Comparison of ENCODE assay signal across 8 cellular contexts in the genomic region with DNA sequence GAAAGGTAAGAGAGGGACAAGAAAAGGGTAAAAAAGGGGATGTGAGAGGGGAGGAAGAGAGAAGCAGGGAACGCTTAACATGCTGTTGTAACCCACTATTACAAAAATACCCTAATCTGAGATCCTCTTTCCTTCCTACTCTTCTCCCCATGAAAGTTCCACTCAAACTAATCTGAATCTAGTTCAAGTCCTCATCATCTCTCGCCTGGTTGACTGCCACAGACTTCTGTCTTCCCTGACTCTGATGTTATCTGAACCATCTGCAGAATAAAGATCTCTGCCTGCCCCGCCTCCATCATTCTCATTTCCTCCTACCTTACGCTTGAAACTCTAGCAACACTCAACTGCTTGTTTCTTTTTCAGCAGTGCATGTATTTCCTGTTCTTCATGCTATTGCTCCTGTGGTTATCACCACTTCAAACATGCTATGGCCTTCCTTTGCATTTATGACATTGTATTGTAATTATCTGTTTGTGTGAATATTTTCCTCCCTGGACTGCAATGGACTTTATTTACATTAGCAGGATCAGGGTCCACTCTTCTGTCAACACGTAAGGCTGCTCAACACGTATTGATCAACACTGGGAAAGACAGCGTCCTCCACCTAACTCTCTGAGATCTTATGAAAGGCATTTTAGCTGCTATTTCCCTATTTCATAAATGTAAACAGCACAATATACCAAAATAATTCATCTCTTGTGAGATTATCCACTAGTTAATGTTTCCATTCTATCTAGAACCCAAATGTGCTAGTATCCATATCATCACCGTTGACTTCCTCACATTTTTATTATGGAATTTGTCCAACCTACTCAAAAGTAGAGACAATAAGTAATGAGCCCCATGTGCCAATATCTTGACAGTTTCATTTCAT.
DNase-seq lines count a peak whose midpoint lies in the region; ATAC-seq lines count a peak whose summit lies in the region.

No MANE protein-coding gene starts in this region.

- peak overlapping the region; percentile 26 for H3K27ac Mint-ChIP-seq in central memory CD8-positive, alpha-beta T cell (ENCODE audit: low read depth)
- H3K27ac Mint-ChIP-seq in stimulated activated effector memory CD8-positive, alpha-beta T cell treated with anti-CD3 and anti-CD28 coated beads, Interleukin-12 subunit alpha, Interleukin-12 subunit beta, amount 100 ng/mL, for 72 hours = peak overlapping the region; percentile 38

- peaks cover 5% of the 10 kb centered on the region for H3K9me3 Mint-ChIP-seq in central memory CD8-positive, alpha-beta T cell
- peaks cover 4% of the 10 kb centered on the region for H3K9me3 Mint-ChIP-seq in stimulated activated effector memory CD8-positive, alpha-beta T cell treated with anti-CD3 and anti-CD28 coated beads, Interleukin-12 subunit alpha, Interleukin-12 subunit beta, amount 100 ng/mL, for 72 hours

- intact Hi-C loops in posterior vena cava (cut with DNase I) = no loop called here

- peak; percentile 98 for ATAC-seq in GM18508 (IDR thresholded peaks at IDR 0.05; ENCODE audit: insufficient read depth, unreplicated experiment)
- ATAC-seq in HG02938 (IDR thresholded peaks at IDR 0.05; ENCODE audit: unreplicated experiment) = peak; percentile 90
- peak; percentile 98 for ATAC-seq in central memory CD8-positive, alpha-beta T cell (replicated peaks; ENCODE audit: extremely low read depth, poor library complexity, severe bottlenecking)
- peak; percentile 95 for ATAC-seq in stimulated activated effector memory CD8-positive, alpha-beta T cell treated with anti-CD3 and anti-CD28 coated beads, Interleukin-12 subunit alpha, Interleukin-12 subunit beta, amount 100 ng/mL, for 72 hours

- no peaks in the 10 kb centered on the region for H3K27me3 Mint-ChIP-seq in central memory CD8-positive, alpha-beta T cell

- peaks cover 21% of the 10 kb centered on the region for H3K4me1 Mint-ChIP-seq in central memory CD8-positive, alpha-beta T cell
- H3K4me1 Mint-ChIP-seq in stimulated activated effector memory CD8-positive, alpha-beta T cell treated with anti-CD3 and anti-CD28 coated beads, Interleukin-12 subunit alpha, Interleukin-12 subunit beta, amount 100 ng/mL, for 72 hours = peaks cover 13% of the 10 kb centered on the region

- H3K4me3 Mint-ChIP-seq in central memory CD8-positive, alpha-beta T cell = peak overlapping the region; percentile 19
- peak overlapping the region; percentile 26 for H3K4me3 Mint-ChIP-seq in stimulated activated effector memory CD8-positive, alpha-beta T cell treated with anti-CD3 and anti-CD28 coated beads, Interleukin-12 subunit alpha, Interleukin-12 subunit beta, amount 100 ng/mL, for 72 hours

- DNase-seq in SKM-1 treated with dmso at 0.1 percent for 144 hours (lab: John Stamatoyannopoulos, UW; ENCODE audit: unreplicated experiment) (peak; percentile 74), NCI-H2171 treated with DMSO at 0.1 percent for 48 hours (lab: John Stamatoyannopoulos, UW) (no peak), posterior vena cava (ENCODE audit: low spot score) (no peak), NCI-H510A treated with DMSO at 0.1 percent for 48 hours (lab: John Stamatoyannopoulos, UW) (no peak)
- DNase-seq in central memory CD8-positive, alpha-beta T cell (ENCODE audit: low spot score in 2 of 2) = peak; percentile 27 to 49
- DNase-seq in stimulated activated effector memory CD8-positive, alpha-beta T cell treated with anti-CD3 and anti-CD28 coated beads, Interleukin-12 subunit alpha, Interleukin-12 subunit beta, amount 100 ng/mL, for 72 hours (ENCODE audit: low spot score in 2 of 2) = peak in 1 of 2 donors; percentile 55

- peaks cover 1% of the 10 kb centered on the region for H3K36me3 Mint-ChIP-seq in central memory CD8-positive, alpha-beta T cell (ENCODE audit: insufficient read depth)
- H3K36me3 Mint-ChIP-seq in stimulated activated effector memory CD8-positive, alpha-beta T cell treated with anti-CD3 and anti-CD28 coated beads, Interleukin-12 subunit alpha, Interleukin-12 subunit beta, amount 100 ng/mL, for 72 hours = no peaks in the 10 kb centered on the region

Comparison
In these comparisons a context has a peak if more than half of its experiments do, and no peak if none do; other contexts are left out.
1. DNase-seq: peak in SKM-1 treated with dmso at 0.1 percent for 144 hours (single experiment) and central memory CD8-positive, alpha-beta T cell (2 of 2); none in NCI-H2171 treated with DMSO at 0.1 percent for 48 hours (single experiment), posterior vena cava (single experiment) and NCI-H510A treated with DMSO at 0.1 percent for 48 hours (single experiment).
2. Peak in every context shown above with its lines, with median percentiles within 50 percentile points of each other: ATAC-seq.